ENCODE assay signal across 11 cellular contexts in genomic region chr2:134173338-134174016, GRCh38.
A peak's percentile ranks its signal among the peaks of the same experiment; 100 is the strongest.
DNase-seq lines count a peak whose midpoint lies in the region; ATAC-seq and TF ChIP-seq lines count a peak whose summit lies in the region.
"Had no signal": no experiment of that assay in that cellular context is flagged by ENCODE, and none has a peak within 500 bp of the region (broad histone marks: within the 10 kb centered on the region; RNA-seq: fewer than 3 reads in every experiment).

No MANE protein-coding gene starts in this region.

- H2BK12ac ChIP-seq in neuronal stem cell (ENCODE audit: low read length), result no peak overlapping the region

- H3K27ac ChIP-seq in dorsolateral prefrontal cortex, result peak overlapping the region in 8 of 59 donors; percentile 0 to 51 (median 22)
- H3K27ac ChIP-seq in neuronal stem cell (replicated peaks; ENCODE audit: low read length), result no peak overlapping the region

- H3K14ac ChIP-seq in neuronal stem cell (ENCODE audit: low read length), result no peak overlapping the region

- WGBS in neuronal stem cell (ENCODE audit: extremely low coverage in 2 of 2, insufficient read length in 2 of 2, insufficient replicate concordance in 1 of 2), 2 donors, result no CpG with 5 or more reads among the region's 14 CpGs

- no peak for TF ChIP-seq CTCF in dorsolateral prefrontal cortex (IDR thresholded peaks at IDR 0.05 in 54 of 56, conservative IDR thresholded peaks at IDR 0.05 in 2 of 56; ENCODE audit: low read depth in 1 of 56, partially characterized antibody in 56 of 56)

- H3K4ac ChIP-seq in neuronal stem cell (ENCODE audit: low read length), result no peak overlapping the region

- H2AFZ ChIP-seq in neuronal stem cell (ENCODE audit: low read length), result no peak overlapping the region

- DNase-seq in DMS79 (lab: John Stamatoyannopoulos, UW) (peak; percentile 77), NCI-H2171 (lab: John Stamatoyannopoulos, UW) (peak; percentile 66), dorsolateral prefrontal cortex (peak in 7 of 10 donors; percentile 34 to 68 (median 52)), neuronal stem cell (ENCODE audit: low spot score) (no peak), COR-L47 (lab: John Stamatoyannopoulos, UW) (no peak), kidney glomerular epithelial cell (lab: John Stamatoyannopoulos, UW) (no peak), H4 (ENCODE audit: low spot score) (no peak)
- DNase-seq: effector CD4-positive, alpha-beta T cell; NCI-H2081 treated with DMSO at 0.1 percent for 48 hours had no signal

- peak overlapping the region; percentile 65 for H3K18ac ChIP-seq in neuronal stem cell (ENCODE audit: low read length)

- intact Hi-C loops in dorsolateral prefrontal cortex (cut with DNase I), result no loop called here

- H2BK15ac ChIP-seq in neuronal stem cell (ENCODE audit: low read length), result no peak overlapping the region

- H3K9me3 ChIP-seq in neuronal stem cell (replicated peaks in 1 of 2; ENCODE audit: control insufficient read depth in 2 of 2, insufficient read depth in 1 of 2, low read depth in 1 of 2, low read length in 2 of 2), result no peaks in the 10 kb centered on the region

- H2AK5ac ChIP-seq in neuronal stem cell (ENCODE audit: low read depth, low read length), result no peak overlapping the region

- peaks cover 0 to 8% of the 10 kb centered on the region in 2 donors for H3K4me1 ChIP-seq in neuronal stem cell (ENCODE audit: control insufficient read depth in 2 of 2, insufficient read depth in 1 of 2, low read depth in 1 of 2, low read length in 2 of 2)

- H3K9ac ChIP-seq in neuronal stem cell (ENCODE audit: low read depth, low read length, poor library complexity), result no peak overlapping the region

- no peak overlapping the region for H3K4me3 ChIP-seq in dorsolateral prefrontal cortex
- peak overlapping the region in 1 of 2 donors; percentile 7 for H3K4me3 ChIP-seq in neuronal stem cell (ENCODE audit: low read length in 2 of 2)

- H3K79me1 ChIP-seq in neuronal stem cell (ENCODE audit: low read depth, low read length), result peaks cover 5% of the 10 kb centered on the region

- no peak overlapping the region for H2BK120ac ChIP-seq in neuronal stem cell (ENCODE audit: low read depth, low read length)

- ATAC-seq in GM18502 (IDR thresholded peaks at IDR 0.05; ENCODE audit: poor library complexity, unreplicated experiment), result no peak
- ATAC-seq: HCT116 had no signal

- H4K91ac ChIP-seq in neuronal stem cell (ENCODE audit: low read depth, low read length, poor library complexity), result no peak overlapping the region

- no peak overlapping the region for H4K8ac ChIP-seq in neuronal stem cell (ENCODE audit: low read depth, low read length)

- no peaks in the 10 kb centered on the region for H3K36me3 ChIP-seq in neuronal stem cell (replicated peaks in 1 of 2; ENCODE audit: control insufficient read depth in 2 of 2, insufficient read depth in 2 of 2, low read length in 2 of 2)

- no peak overlapping the region for H3K23ac ChIP-seq in neuronal stem cell (ENCODE audit: low read depth, low read length, poor library complexity)

- no peak overlapping the region for H2BK5ac ChIP-seq in neuronal stem cell (ENCODE audit: low read length)

- no peak overlapping the region for H3K4me2 ChIP-seq in neuronal stem cell (ENCODE audit: insufficient read depth, low read length, poor library complexity, severe bottlenecking)

- H3K27me3 ChIP-seq in dorsolateral prefrontal cortex (no peaks in the 10 kb centered on the region), neuronal stem cell (ENCODE audit: control insufficient read depth in 3 of 3, insufficient read depth in 3 of 3, low read depth in 1 of 3, low read length in 3 of 3) (no peaks in the 10 kb centered on the region)

Comparison
In these comparisons a context has a peak if more than half of its experiments do, and no peak if none do; other contexts are left out.
1. DNase-seq: peak in DMS79 (single experiment), NCI-H2171 (single experiment) and dorsolateral prefrontal cortex (7 of 10); none in neuronal stem cell (single experiment), COR-L47 (single experiment), kidney glomerular epithelial cell (single experiment) and H4 (single experiment).